9 cellular contexts compared by ENCODE assay signal in genomic region chr1:156677616-156678596, GRCh38. TPM values are rescaled to one million over a fixed set of nuclear protein-coding genes. Genes with fewer than 3 reads are reported as not detected.
DNase-seq lines count a peak whose midpoint lies in the region; ATAC-seq, FAIRE-seq and TF ChIP-seq lines count a peak whose summit lies in the region.
"Had no signal": no experiment of that assay in that cellular context is flagged by ENCODE, and none has a peak within 500 bp of the region (broad histone marks: within the 10 kb centered on the region; RNA-seq: fewer than 3 reads in every experiment).

No MANE protein-coding gene starts in this region.

- H3K9ac ChIP-seq in keratinocyte (ENCODE audit: control insufficient read depth, extremely low read depth, insufficient read depth, low read length), result no peak overlapping the region

- H4K20me1 ChIP-seq in keratinocyte (ENCODE audit: control insufficient read depth, extremely low read depth, insufficient read depth, low read length), result no peaks in the 10 kb centered on the region

- no peak overlapping the region for H3K27ac ChIP-seq in RWPE1
- no peak overlapping the region for H3K27ac ChIP-seq in keratinocyte (ENCODE audit: control insufficient read depth, insufficient read depth, low read length)
- peak overlapping the region; percentile 35 to 87 (median 81) for H3K27ac ChIP-seq in spleen

- H3K27me3 ChIP-seq in keratinocyte (ENCODE audit: control insufficient read depth, extremely low read depth, insufficient read depth, low read length), result peaks cover 58% of the 10 kb centered on the region
- peaks cover 0 to 82% (median 33%) of the 10 kb centered on the region in 7 donors for H3K27me3 ChIP-seq in spleen (replicated peaks in 1 of 7)

- no peak for TF ChIP-seq POLR2A in spleen (IDR thresholded peaks at IDR 0.05)

- H3K79me2 ChIP-seq in keratinocyte (ENCODE audit: control insufficient read depth, insufficient read depth, low read length), result no peaks in the 10 kb centered on the region

- H2AFZ ChIP-seq in keratinocyte (ENCODE audit: control insufficient read depth, low read length), result no peak overlapping the region

- peaks cover 6% of the 10 kb centered on the region for H3K4me1 ChIP-seq in keratinocyte (ENCODE audit: control insufficient read depth, extremely low read depth, insufficient read depth, low read length)
- H3K4me1 ChIP-seq in spleen, result peaks cover 3 to 65% (median 37%) of the 10 kb centered on the region in 6 donors

- FAIRE-seq in keratinocyte (lab: Jason Lieb, UNC), result peak; percentile 52

- H3K9me3 ChIP-seq in keratinocyte (ENCODE audit: control insufficient read depth, low read depth, low read length) (no peaks in the 10 kb centered on the region), spleen (no peaks in the 10 kb centered on the region)

- ATAC-seq in HG03439 (IDR thresholded peaks at IDR 0.05; ENCODE audit: unreplicated experiment), result no peak

- H3K4me3 ChIP-seq in keratinocyte (ENCODE audit: control insufficient read depth in 2 of 3, extremely low read depth in 1 of 3, insufficient read depth in 2 of 3, low read depth in 1 of 3, low read length in 3 of 3), result no peak overlapping the region
- H3K4me3 ChIP-seq in spleen, result peak overlapping the region in 7 of 8 donors; percentile 46 to 73 (median 56)

- TF ChIP-seq CTCF in LNCAP (IDR thresholded peaks at IDR 0.05) (peak; percentile 95), RWPE1 (conservative IDR thresholded peaks at IDR 0.05; ENCODE audit: low read depth) (peak; percentile 88), keratinocyte (optimal IDR thresholded peaks at IDR 0.05 in 1 of 3, IDR thresholded peaks at IDR 0.05 in 1 of 3, conservative IDR thresholded peaks at IDR 0.05 in 1 of 3; ENCODE audit: extremely low read depth in 1 of 3, insufficient read depth in 2 of 3, low read length in 3 of 3) (peak; percentile 79 to 84 (median 84)), spleen (IDR thresholded peaks at IDR 0.05 in 8 of 11, conservative IDR thresholded peaks at IDR 0.05 in 3 of 11) (peak; percentile 50 to 91 (median 80))

- dilution Hi-C loops in keratinocyte (cut with MboI; ENCODE audit: extremely low pct_ligation_motif_present, low sequenced_read_pairs), result no loop called here

- CTCF ChIA-PET in RWPE1 (lab: Yijun Ruan, JAX), result interaction anchor here (0.5 to 3.9 kb wide), 13 partner anchors 10 to 213 kb away, joined by 3 to 19 read pairs (median 5); no protein-coding TSS in a partner anchor

- WGBS in spleen, 5 donors, result 2 to 5% (median 3%) methylated on average over 22 of the region's 22 CpGs

- DNase-seq in SIG-M5 treated with dmso at 0.1 percent for 504 hours (lab: John Stamatoyannopoulos, UW; ENCODE audit: unreplicated experiment) (peak; percentile 56), SIG-M5 (lab: John Stamatoyannopoulos, UW) (no peak), RWPE1 (ENCODE audit: low spot score) (peak; percentile 69), keratinocyte (ENCODE audit: low read depth, low spot score) (no peak), spleen (no peak)
- peak; percentile 19 for DNase-seq in central memory CD4-positive, alpha-beta T cell

- POLR2A ChIA-PET in RWPE1 (lab: Yijun Ruan, JAX; ENCODE audit: low non-redundant PET), result no interaction called here

- intact Hi-C loops in spleen (cut with DNase I; ENCODE audit: low total_unique reads), result no loop called here

- H3K9me1 ChIP-seq in keratinocyte (ENCODE audit: control insufficient read depth, extremely low read depth, insufficient read depth, low read length), result no peaks in the 10 kb centered on the region

- H3K36me3 ChIP-seq in keratinocyte (ENCODE audit: control insufficient read depth in 2 of 2, extremely low read depth in 1 of 2, insufficient read depth in 2 of 2, low read length in 2 of 2), result no peaks in the 10 kb centered on the region
- H3K36me3 ChIP-seq in spleen, result peaks cover 0 to 8% (median 0%) of the 10 kb centered on the region in 6 donors

- peak overlapping the region; percentile 58 for H3K4me2 ChIP-seq in keratinocyte (ENCODE audit: control insufficient read depth, extremely low read depth, insufficient read depth, low read depth, low read length)

RNA-seq across cellular contexts. Expression of gene NES, which starts 0.7 kb away (rescaled TPM):
- polyA plus RNA-seq in keratinocyte (0.01 TPM in 2 of 3 replicates, not detected in the other), spleen (10 to 100 TPM in 1 of 3 donors, 1 to 10 TPM in 2; 4.3 to 39.5 (median 6.7) TPM)
- polyA plus RNA-seq in keratinocyte (2011; ENCODE audit: low read depth), result 0.26 TPM
- polyA plus RNA-seq in keratinocyte (2011; cell fraction: cytosol; rRNA removed), result 0.03 TPM in 1 of 2 replicates, not detected in the other
- 0.03 TPM in 2 replicates for polyA plus RNA-seq in keratinocyte (2011; cell fraction: nucleus; rRNA removed)
- 0.11 and 0.17 TPM in 2 replicates for polyA plus RNA-seq in keratinocyte (2012; ENCODE audit: low replicate concordance)
- polyA minus RNA-seq in keratinocyte, result 0.20 TPM in 1 of 3 replicates, not detected in the others
- polyA minus RNA-seq in keratinocyte (2011; cell fraction: cytosol; rRNA and poly(A)+ RNA removed), result not detected
- polyA minus RNA-seq in keratinocyte (2011; cell fraction: nucleus; rRNA and poly(A)+ RNA removed), result not detected in 2 replicates
- total RNA-seq in spleen, result 100 to 1,000 TPM in 2 of 7 donors, 10 to 100 TPM in 5; 36.0 to 146 (median 58.3) TPM
- total RNA-seq: mononuclear cell had no signal

RNA-seq across cellular contexts. Expression of gene CRABP2, which starts 27.5 kb away (rescaled TPM):
- polyA plus RNA-seq in keratinocyte (6.5 to 12.7 TPM (median 8.4 TPM) in 3 replicates), spleen (1 to 10 TPM; 1.2 to 5.3 (median 1.8) TPM)
- polyA plus RNA-seq in keratinocyte (2011; ENCODE audit: low read depth), result 187 TPM
- polyA plus RNA-seq in keratinocyte (2011; cell fraction: cytosol; rRNA removed), result 13.3 and 19.3 TPM in 2 replicates
- 17.4 and 17.6 TPM in 2 replicates for polyA plus RNA-seq in keratinocyte (2011; cell fraction: nucleus; rRNA removed)
- polyA plus RNA-seq in keratinocyte (2012; ENCODE audit: low replicate concordance), result 13.0 and 332 TPM in 2 replicates
- 1.8 to 4.4 TPM (median 2.8 TPM) in 3 replicates for polyA minus RNA-seq in keratinocyte
- polyA minus RNA-seq in keratinocyte (2011; cell fraction: cytosol; rRNA and poly(A)+ RNA removed), result 10.4 TPM
- 1.1 and 1.5 TPM in 2 replicates for polyA minus RNA-seq in keratinocyte (2011; cell fraction: nucleus; rRNA and poly(A)+ RNA removed)
- 10 to 100 TPM in 1 of 7 donors, 1 to 10 TPM in 6; 1.2 to 13.1 (median 3.8) TPM for total RNA-seq in spleen

RNA-seq across cellular contexts. Expression of gene BCAN, which starts 36.0 kb away (rescaled TPM):
- polyA plus RNA-seq in keratinocyte, result not detected in 3 replicates
- not detected for polyA plus RNA-seq in keratinocyte (2011; ENCODE audit: low read depth)
- 0.04 TPM in 1 of 2 replicates, not detected in the other for polyA plus RNA-seq in keratinocyte (2011; cell fraction: cytosol; rRNA removed)
- polyA plus RNA-seq in keratinocyte (2011; cell fraction: nucleus; rRNA removed), result not detected in 2 replicates
- not detected in 2 replicates for polyA plus RNA-seq in keratinocyte (2012; ENCODE audit: low replicate concordance)
- polyA minus RNA-seq in keratinocyte, result not detected in 3 replicates
- not detected for polyA minus RNA-seq in keratinocyte (2011; cell fraction: cytosol; rRNA and poly(A)+ RNA removed)
- polyA minus RNA-seq in keratinocyte (2011; cell fraction: nucleus; rRNA and poly(A)+ RNA removed), result not detected in 2 replicates
- not detected for total RNA-seq in spleen
- polyA plus RNA-seq in spleen, result under 1 TPM in 2 of 3 donors, not detected in 1; 0.10 to 0.11 TPM
- total RNA-seq: mononuclear cell had no signal

RNA-seq across cellular contexts. Expression of gene METTL25B, which starts 50.4 kb away (rescaled TPM):
- polyA plus RNA-seq in keratinocyte (6.0 to 10.7 TPM (median 6.3 TPM) in 3 replicates), spleen (10 to 100 TPM; 33.0 to 43.8 (median 42.9) TPM)
- polyA plus RNA-seq in keratinocyte (2011; ENCODE audit: low read depth), result 29.2 TPM
- 3.5 and 4.8 TPM in 2 replicates for polyA plus RNA-seq in keratinocyte (2011; cell fraction: cytosol; rRNA removed)
- polyA plus RNA-seq in keratinocyte (2011; cell fraction: nucleus; rRNA removed), result 18.7 and 19.7 TPM in 2 replicates
- polyA plus RNA-seq in keratinocyte (2012; ENCODE audit: low replicate concordance), result 10.8 and 31.9 TPM in 2 replicates
- 4.8 to 11.0 TPM (median 7.8 TPM) in 3 replicates for polyA minus RNA-seq in keratinocyte
- 8.4 TPM for polyA minus RNA-seq in keratinocyte (2011; cell fraction: cytosol; rRNA and poly(A)+ RNA removed)
- polyA minus RNA-seq in keratinocyte (2011; cell fraction: nucleus; rRNA and poly(A)+ RNA removed), result 7.8 and 10.3 TPM in 2 replicates
- total RNA-seq in spleen, result 10 to 100 TPM; 23.2 to 41.1 (median 32.4) TPM

RNA-seq across cellular contexts. Expression of gene ISG20L2, which starts 50.7 kb away (rescaled TPM):
- polyA plus RNA-seq in keratinocyte (48.1 to 56.6 TPM (median 48.6 TPM) in 3 replicates), spleen (10 to 100 TPM in 1 of 3 donors, 1 to 10 TPM in 2; 6.6 to 14.4 (median 9.8) TPM)
- 19.9 TPM for polyA plus RNA-seq in keratinocyte (2011; ENCODE audit: low read depth)
- polyA plus RNA-seq in keratinocyte (2011; cell fraction: cytosol; rRNA removed), result 44.2 and 61.0 TPM in 2 replicates
- 44.3 and 44.4 TPM in 2 replicates for polyA plus RNA-seq in keratinocyte (2011; cell fraction: nucleus; rRNA removed)
- 20.2 and 33.8 TPM in 2 replicates for polyA plus RNA-seq in keratinocyte (2012; ENCODE audit: low replicate concordance)
- polyA minus RNA-seq in keratinocyte, result 47.8 to 55.4 TPM (median 54.2 TPM) in 3 replicates
- 25.9 TPM for polyA minus RNA-seq in keratinocyte (2011; cell fraction: cytosol; rRNA and poly(A)+ RNA removed)
- polyA minus RNA-seq in keratinocyte (2011; cell fraction: nucleus; rRNA and poly(A)+ RNA removed), result 18.7 and 32.7 TPM in 2 replicates
- 10 to 100 TPM; 24.0 to 46.7 (median 33.8) TPM for total RNA-seq in spleen

Comparison
In these comparisons a context has a peak if more than half of its experiments do, and no peak if none do; other contexts are left out.
1. DNase-seq: peak in SIG-M5 treated with dmso at 0.1 percent for 504 hours (single experiment), RWPE1 (single experiment) and central memory CD4-positive, alpha-beta T cell (single experiment); none in SIG-M5 (single experiment), keratinocyte (single experiment) and spleen (single experiment).
2. H3K27ac ChIP-seq: peak in spleen (8 of 8); none in RWPE1 (single experiment) and keratinocyte (single experiment).
3. H3K4me3 ChIP-seq: peak in spleen (7 of 8); none in keratinocyte (0 of 3).
4. Peak in every context shown above with its lines, with median percentiles within 50 percentile points of each other: CTCF ChIP-seq.